Comparison of ENCODE assay signal across 1 cellular context in genomic region chr2:9187620-9188214, GRCh38.
TF ChIP-seq lines count a peak whose summit lies in the region.

No MANE protein-coding gene starts in this region.

TF ChIP-seq in GM12878, 131 proteins besides CTCF, POLR2A, EP300 and RAD21 (continued from another document):
- no peak for TF ChIP-seq MTA3 (IDR thresholded peaks at IDR 0.05; ENCODE audit: borderline replicate concordance, low read length)
- no peak for TF ChIP-seq ZBTB33 (IDR thresholded peaks at IDR 0.05)
- TF ChIP-seq CHD1 (IDR thresholded peaks at IDR 0.05; ENCODE audit: low read depth, low read length): no peak
